Comparison of ENCODE assay signal across 1 cellular context in the genomic region with DNA sequence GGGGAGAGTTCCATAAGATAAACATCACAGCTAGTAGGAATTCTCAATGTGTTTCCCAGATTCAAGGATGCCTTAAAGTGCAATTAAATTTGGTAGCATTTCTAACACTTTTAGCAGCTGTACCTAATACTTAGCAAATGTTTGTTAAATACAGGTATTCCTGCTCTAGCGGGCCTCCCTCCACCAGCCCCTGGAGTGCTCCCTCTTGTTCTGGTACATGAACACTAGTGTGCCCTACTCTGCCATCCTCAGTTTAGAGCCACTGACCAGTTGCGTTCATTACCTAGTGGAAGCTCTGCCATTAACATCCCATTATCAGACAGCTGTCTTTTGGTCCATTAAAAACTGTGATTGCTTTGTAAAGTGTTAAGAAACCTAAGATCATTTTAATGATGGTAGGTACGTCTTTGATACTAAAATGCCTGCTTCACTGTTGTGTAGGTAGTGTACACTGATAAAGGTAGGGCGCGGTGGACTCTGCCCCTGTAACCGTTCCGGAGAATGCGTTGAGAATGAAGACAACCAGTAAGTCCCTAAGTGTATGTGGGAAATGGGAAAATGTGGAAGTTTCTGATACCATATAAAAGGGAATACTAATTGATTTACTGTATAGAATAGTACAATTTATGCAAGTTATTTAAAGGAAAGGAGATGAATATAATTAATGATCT.
TF ChIP-seq lines count a peak whose summit lies in the region.

No MANE protein-coding gene starts in this region.

TF ChIP-seq in HepG2, 621 proteins besides CTCF, POLR2A, EP300 and RAD21:
- TF ChIP-seq ZBTB33 (CRISPR knock-in tag; IDR thresholded peaks at IDR 0.05) (0 out of 2 replicates have a peak, but pooled peaks have one; percentile 36), ZNF263 (CRISPR knock-in tag; IDR thresholded peaks at IDR 0.05) (peak; percentile 66), KLF11 (CRISPR knock-in tag; IDR thresholded peaks at IDR 0.05) (no peak)
